In genomic region chr22:46792061-46792796, GRCh38 we compare ENCODE assay signal across 1 cellular context.
TF ChIP-seq lines count a peak whose summit lies in the region.

No MANE protein-coding gene starts in this region.

TF ChIP-seq in GM23338, 12 proteins besides CTCF, POLR2A, EP300 and RAD21:
- TF ChIP-seq ZNF462 (CRISPR knock-in tag; IDR thresholded peaks at IDR 0.05) (no peak), EZH2phosphoT487 (IDR thresholded peaks at IDR 0.05; ENCODE audit: unreplicated experiment) (no peak), NANOG (IDR thresholded peaks at IDR 0.05; ENCODE audit: borderline replicate concordance) (no peak), STAT1 (IDR thresholded peaks at IDR 0.05; ENCODE audit: unreplicated experiment) (no peak), ZNF331 (CRISPR knock-in tag; IDR thresholded peaks at IDR 0.05; ENCODE audit: low read depth) (no peak), REST (IDR thresholded peaks at IDR 0.05; ENCODE audit: unreplicated experiment) (no peak), EZH2 (IDR thresholded peaks at IDR 0.05; ENCODE audit: low read depth, unreplicated experiment) (no peak), CREB1 (CRISPR knock-in tag; IDR thresholded peaks at IDR 0.05; ENCODE audit: low read depth) (no peak), POLR2AphosphoS5 (IDR thresholded peaks at IDR 0.05; ENCODE audit: low read depth) (no peak), ETS1 (IDR thresholded peaks at IDR 0.05) (no peak), ZNF114 (CRISPR knock-in tag; IDR thresholded peaks at IDR 0.05) (no peak), JUNB (IDR thresholded peaks at IDR 0.05; ENCODE audit: unreplicated experiment) (no peak)
